ENCODE assay signal across 9 cellular contexts in genomic region chr16:2514333-2515179, GRCh38. TPM values are rescaled to one million over a fixed set of nuclear protein-coding genes. Genes with fewer than 3 reads are reported as not detected.
DNase-seq lines count a peak whose midpoint lies in the region; ATAC-seq and TF ChIP-seq lines count a peak whose summit lies in the region.
"Had no signal": no experiment of that assay in that cellular context is flagged by ENCODE, and none has a peak within 500 bp of the region (broad histone marks: within the 10 kb centered on the region; RNA-seq: fewer than 3 reads in every experiment).

No MANE protein-coding gene starts in this region.

- TF ChIP-seq CTCF in body of pancreas (IDR thresholded peaks at IDR 0.05) = no peak
- TF ChIP-seq CTCF in lower leg skin (IDR thresholded peaks at IDR 0.05) = no peak
- TF ChIP-seq CTCF in thoracic aorta (IDR thresholded peaks at IDR 0.05) = no peak

- H3K27ac ChIP-seq in body of pancreas = peak overlapping the region; percentile 96 to 99 (median 98)
- H3K27ac ChIP-seq in thoracic aorta = peak overlapping the region; percentile 96 to 97

- DNase-seq in COLO668 (lab: John Stamatoyannopoulos, UW; ENCODE audit: unreplicated experiment) = peak; percentile 42
- DNase-seq in NCI-H69 (lab: John Stamatoyannopoulos, UW) = peak; percentile 56
- peak; percentile 48 to 64 (median 60) for DNase-seq in body of pancreas
- no peak for DNase-seq in lower leg skin (ENCODE audit: low spot score in 2 of 2)
- DNase-seq in thoracic aorta (ENCODE audit: low spot score) = no peak
- DNase-seq in cortex of kidney (lab: John Stamatoyannopoulos, UW) = no peak

- H3K36me3 ChIP-seq in body of pancreas (replicated peaks in 1 of 2; ENCODE audit: insufficient read depth in 1 of 2, low read depth in 2 of 2) = no peaks in the 10 kb centered on the region
- no peaks in the 10 kb centered on the region for H3K36me3 ChIP-seq in thoracic aorta

- peak; percentile 6 for ATAC-seq in body of pancreas
- no peak for ATAC-seq in thoracic aorta (ENCODE audit: insufficient number of reproducible peaks, low FRiP score, low read depth)
- no peak for ATAC-seq in HG03571 (IDR thresholded peaks at IDR 0.05; ENCODE audit: unreplicated experiment)
- ATAC-seq in GM21723 (IDR thresholded peaks at IDR 0.05; ENCODE audit: unreplicated experiment) = no peak

- TF ChIP-seq POLR2A in body of pancreas (IDR thresholded peaks at IDR 0.05) = no peak
- TF ChIP-seq POLR2A in lower leg skin (IDR thresholded peaks at IDR 0.05) = no peak

- intact Hi-C loops in body of pancreas (cut with DNase I) = no loop called here
- intact Hi-C loops in lower leg skin (cut with DNase I; ENCODE audit: low total_unique reads) = no loop called here

- H3K4me1 ChIP-seq in body of pancreas = peaks cover 62% of the 10 kb centered on the region
- H3K4me1 ChIP-seq in thoracic aorta (ENCODE audit: control insufficient read depth in 1 of 2, low read depth in 2 of 2) = peaks cover 34 to 62% of the 10 kb centered on the region in 2 donors

- WGBS in body of pancreas, 2 donors = 0% methylated on average over 1 to 62 of the region's 63 CpGs
- 1% methylated on average over 13 to 62 of the region's 63 CpGs for WGBS in lower leg skin, 2 donors

- H3K9me3 ChIP-seq in body of pancreas = no peaks in the 10 kb centered on the region
- no peaks in the 10 kb centered on the region for H3K9me3 ChIP-seq in thoracic aorta

- H3K27me3 ChIP-seq in body of pancreas (no peaks in the 10 kb centered on the region), thoracic aorta (replicated peaks; ENCODE audit: insufficient read depth) (no peaks in the 10 kb centered on the region)

- peak overlapping the region; percentile 72 for H3K4me3 ChIP-seq in body of pancreas
- peak overlapping the region; percentile 95 for H3K4me3 ChIP-seq in lower leg skin (ENCODE audit: low read depth, poor library complexity, severe bottlenecking)
- H3K4me3 ChIP-seq in thoracic aorta = peak overlapping the region; percentile 96

RNA-seq across cellular contexts. Expression of gene ATP6V0C, which starts 0.8 kb away (rescaled TPM):
- total RNA-seq in body of pancreas (10 to 100 TPM; 33.5 to 38.9 TPM), lower leg skin (100 to 1,000 TPM in 3 of 4 donors, 10 to 100 TPM in 1; 63.1 to 218 (median 126) TPM), thoracic aorta (10 to 100 TPM; 42.5 to 51.3 TPM)

RNA-seq across cellular contexts. Expression of gene AMDHD2, which starts 5.6 kb away (rescaled TPM):
- total RNA-seq in body of pancreas (10 to 100 TPM; 13.7 to 33.6 TPM), lower leg skin (10 to 100 TPM; 32.9 to 50.3 (median 42.2) TPM), thoracic aorta (10 to 100 TPM; 42.6 to 67.0 TPM)

RNA-seq across cellular contexts. Expression of gene CEMP1, which starts 16.7 kb away (rescaled TPM):
- 1 to 10 TPM in 1 of 2 donors, under 1 TPM in 1; 0.52 to 1.3 TPM for total RNA-seq in body of pancreas
- 1 to 10 TPM in 2 of 4 donors, under 1 TPM in 2; 0.17 to 5.9 (median 0.83) TPM for total RNA-seq in lower leg skin
- total RNA-seq in thoracic aorta = under 1 TPM in 1 of 2 donors, not detected in 1; 0.63 TPM
- total RNA-seq: NCI-H460 had no signal

RNA-seq across cellular contexts. Expression of gene PDPK1, which starts 23.3 kb away (rescaled TPM):
- total RNA-seq in body of pancreas (10 to 100 TPM; 20.5 to 28.0 TPM), lower leg skin (10 to 100 TPM; 35.3 to 40.4 (median 39.0) TPM), thoracic aorta (10 to 100 TPM; 31.9 to 44.3 TPM)

RNA-seq across cellular contexts. Expression of gene TBC1D24, which starts 39.6 kb away (rescaled TPM):
- total RNA-seq in body of pancreas (10 to 100 TPM; 18.7 to 30.0 TPM), lower leg skin (10 to 100 TPM; 12.1 to 19.1 (median 15.3) TPM), thoracic aorta (10 to 100 TPM; 14.5 to 15.0 TPM)

Comparison
In these comparisons a context has a peak if more than half of its experiments do, and no peak if none do; other contexts are left out.
1. DNase-seq: peak in COLO668 (single experiment), NCI-H69 (single experiment) and body of pancreas (4 of 4); none in lower leg skin (0 of 2), thoracic aorta (single experiment) and cortex of kidney (single experiment).
2. Peak in every context shown above with its lines, with median percentiles within 50 percentile points of each other: H3K4me3 ChIP-seq.